ENCODE assay signal across 9 cellular contexts in genomic region chr18:75041586-75041985, GRCh38.
A peak's percentile ranks its signal among the peaks of the same experiment; 100 is the strongest.
DNase-seq lines count a peak whose midpoint lies in the region; TF ChIP-seq lines count a peak whose summit lies in the region.
"Had no signal": no experiment of that assay in that cellular context is flagged by ENCODE, and none has a peak within 500 bp of the region (broad histone marks: within the 10 kb centered on the region; RNA-seq: fewer than 3 reads in every experiment).

No MANE protein-coding gene starts in this region.

- TF ChIP-seq CTCF in HFF-Myc (IDR thresholded peaks at IDR 0.05; ENCODE audit: low read depth, low read length, missing control alignments) (peak; percentile 38), VCaP (conservative IDR thresholded peaks at IDR 0.05) (peak; percentile 73)

- H3K27ac ChIP-seq in VCaP = no peak overlapping the region; the same call in 1 of the 2 replicates
- H3K27ac ChIP-seq: epithelial cell of prostate had no signal

- no peak overlapping the region for H3K4me3 ChIP-seq in HFF-Myc (replicated peaks; ENCODE audit: low read depth, low read length)

- DNase-seq in AG08395 (ENCODE audit: low spot score) (peak; percentile 49), HFF-Myc (ENCODE audit: extremely low read depth, low read depth) (peak; percentile 16), iPS-NIHi11 (ENCODE audit: low spot score) (peak; percentile 37), NCI-H1048 (lab: John Stamatoyannopoulos, UW) (no peak), NCI-H1436 (lab: John Stamatoyannopoulos, UW) (no peak), NCI-H2029 treated with DMSO at 0.1 percent for 48 hours (lab: John Stamatoyannopoulos, UW) (no peak)
- DNase-seq in stimulated activated CD4-positive, alpha-beta T cell treated with anti-CD3 and anti-CD28 coated beads, Interleukin-2, amount 100 ng/mL, for 24 hours = no peak

Comparison
In these comparisons a context has a peak if more than half of its experiments do, and no peak if none do; other contexts are left out.
1. DNase-seq: peak in AG08395 (single experiment), HFF-Myc (single experiment) and iPS-NIHi11 (single experiment); none in NCI-H1048 (single experiment), NCI-H1436 (single experiment), stimulated activated CD4-positive, alpha-beta T cell treated with anti-CD3 and anti-CD28 coated beads, Interleukin-2, amount 100 ng/mL, for 24 hours (0 of 2) and NCI-H2029 treated with DMSO at 0.1 percent for 48 hours (single experiment).